ENCODE assay signal across 8 cellular contexts in the genomic region with DNA sequence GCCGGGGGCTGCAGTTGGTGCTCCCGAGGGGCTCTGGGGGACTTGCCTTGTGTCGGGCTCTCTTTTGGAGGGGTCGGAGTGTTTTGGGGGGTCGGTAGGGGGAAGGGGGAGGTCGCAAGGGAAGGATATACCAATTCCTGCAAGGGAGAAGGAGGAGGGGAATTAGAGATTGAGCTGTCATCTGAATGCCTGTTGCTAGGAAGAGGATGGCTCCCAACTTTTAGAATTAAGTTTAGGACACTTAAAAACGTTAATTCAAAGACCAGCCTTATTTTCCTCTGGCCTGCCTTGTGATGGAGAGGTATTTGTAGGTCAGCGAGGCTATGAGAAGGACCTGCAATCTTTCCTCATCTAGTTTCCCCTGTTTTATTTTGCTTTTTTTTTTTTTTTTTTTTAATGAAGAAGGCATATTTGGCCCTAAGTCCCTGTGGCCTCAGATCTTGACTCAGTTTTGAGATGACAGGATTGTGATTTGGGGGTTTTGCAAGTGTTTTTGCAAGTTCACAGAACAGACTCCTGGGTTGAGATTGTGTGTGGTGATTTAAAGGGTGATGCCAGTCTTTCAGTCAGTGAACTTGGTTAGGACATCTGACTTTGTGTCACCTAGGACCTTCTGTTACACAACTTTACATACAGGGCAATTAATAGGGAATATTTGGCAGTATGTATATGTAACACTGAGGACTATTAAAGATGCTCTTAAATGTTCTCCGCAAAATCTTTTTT. TPM values are rescaled to one million over a fixed set of nuclear protein-coding genes. Genes with fewer than 3 reads are reported as not detected.
DNase-seq lines count a peak whose midpoint lies in the region; ATAC-seq and TF ChIP-seq lines count a peak whose summit lies in the region.

No MANE protein-coding gene starts in this region.

- peak overlapping the region; percentile 93 to 99 for H3K4me3 Mint-ChIP-seq in stimulated activated naive B cell treated with anti-CD40 and anti-IgM and Interleukin-4, amounts not matched to agents 10 μg/mL and 1 μg/mL and 100 μg/mL, for 72 hours

- H3K36me3 Mint-ChIP-seq in stimulated activated naive B cell treated with anti-CD40 and anti-IgM and Interleukin-4, amounts not matched to agents 10 μg/mL and 1 μg/mL and 100 μg/mL, for 72 hours: peaks cover 14 to 18% of the 10 kb centered on the region in 2 donors

- TF ChIP-seq POLR2A in adrenal gland (IDR thresholded peaks at IDR 0.05): no peak

- H3K27ac ChIP-seq in adrenal gland (peak overlapping the region; percentile 74 to 89 (median 83)), iPS-20b (ENCODE audit: low read length) (no peak overlapping the region)

- no peaks in the 10 kb centered on the region for H3K9me3 ChIP-seq in adrenal gland (replicated peaks in 1 of 3)
- H3K9me3 ChIP-seq in iPS-20b (ENCODE audit: insufficient read depth, low read depth, low read length): no peaks in the 10 kb centered on the region

- H3K9me3 Mint-ChIP-seq in stimulated activated naive B cell treated with anti-CD40 and anti-IgM and Interleukin-4, amounts not matched to agents 10 μg/mL and 1 μg/mL and 100 μg/mL, for 72 hours: no peaks in the 10 kb centered on the region

- no peak for TF ChIP-seq CTCF in HFF-Myc (IDR thresholded peaks at IDR 0.05; ENCODE audit: low read depth, low read length, missing control alignments)
- no peak for TF ChIP-seq CTCF in adrenal gland (IDR thresholded peaks at IDR 0.05)

- intact Hi-C loops in adrenal gland (cut with DNase I): loop anchor here (10.0 kb wide), 1 partner anchor 84 kb away; a partner anchor contains a TSS

- H3K4me1 Mint-ChIP-seq in stimulated activated naive B cell treated with anti-CD40 and anti-IgM and Interleukin-4, amounts not matched to agents 10 μg/mL and 1 μg/mL and 100 μg/mL, for 72 hours: peaks cover 26 to 59% of the 10 kb centered on the region in 2 donors

- peaks cover 0 to 6% of the 10 kb centered on the region in 2 donors for H3K36me3 ChIP-seq in adrenal gland (replicated peaks in 1 of 2)
- H3K36me3 ChIP-seq in iPS-20b (ENCODE audit: insufficient read depth, low read depth, low read length): no peaks in the 10 kb centered on the region

- H3K27me3 ChIP-seq in adrenal gland (no peaks in the 10 kb centered on the region), iPS-20b (ENCODE audit: insufficient read depth, low read length) (no peaks in the 10 kb centered on the region)

- DNase-seq in AG08396 (ENCODE audit: low spot score) (peak; percentile 37), HFF-Myc (ENCODE audit: extremely low read depth, low read depth) (no peak), adrenal gland (no peak), NCI-H1092 (lab: John Stamatoyannopoulos, UW) (no peak), OCI-M2 (lab: John Stamatoyannopoulos, UW; ENCODE audit: unreplicated experiment) (no peak), T1000 (lab: John Stamatoyannopoulos, UW) (no peak)
- DNase-seq in stimulated activated naive B cell treated with anti-CD40 and anti-IgM and Interleukin-4, amounts not matched to agents 10 μg/mL and 1 μg/mL and 100 μg/mL, for 72 hours: no peak

- H3K9ac ChIP-seq in iPS-20b (ENCODE audit: low read depth, low read length): peak overlapping the region; percentile 88

- H3K4me3 ChIP-seq in HFF-Myc (replicated peaks; ENCODE audit: low read depth, low read length): peak overlapping the region; percentile 90
- H3K4me3 ChIP-seq in adrenal gland: peak overlapping the region; percentile 82 to 100 (median 96)
- H3K4me3 ChIP-seq in iPS-20b (ENCODE audit: low read length): peak overlapping the region; percentile 92

- H3K27ac Mint-ChIP-seq in stimulated activated naive B cell treated with anti-CD40 and anti-IgM and Interleukin-4, amounts not matched to agents 10 μg/mL and 1 μg/mL and 100 μg/mL, for 72 hours: peak overlapping the region; percentile 94

- H3K27me3 Mint-ChIP-seq in stimulated activated naive B cell treated with anti-CD40 and anti-IgM and Interleukin-4, amounts not matched to agents 10 μg/mL and 1 μg/mL and 100 μg/mL, for 72 hours: no peaks in the 10 kb centered on the region

- no peak for ATAC-seq in stimulated activated naive B cell treated with anti-CD40 and anti-IgM and Interleukin-4, amounts not matched to agents 10 μg/mL and 1 μg/mL and 100 μg/mL, for 72 hours (replicated peaks)

- peaks cover 23 to 27% of the 10 kb centered on the region in 2 donors for H3K4me1 ChIP-seq in adrenal gland (replicated peaks in 1 of 2)
- H3K4me1 ChIP-seq in iPS-20b (ENCODE audit: insufficient read depth, low read length): peaks cover 32% of the 10 kb centered on the region; the same call in 1 of the 2 replicates

- 6 to 15% (median 10%) methylated on average over 6 to 9 of the region's 9 CpGs for WGBS in adrenal gland, 4 donors

RNA-seq across cellular contexts. Expression of a gene that starts 0.7 kb away (rescaled TPM):
- total RNA-seq in adrenal gland: 100 to 1,000 TPM in 1 of 8 donors, 10 to 100 TPM in 7; 32.6 to 101 (median 44.5) TPM
- polyA plus RNA-seq in adrenal gland: 10 to 100 TPM in 1 of 3 donors, 1 to 10 TPM in 2; 8.2 to 60.3 (median 8.2) TPM
